9 cellular contexts compared by ENCODE assay signal in the genomic region with DNA sequence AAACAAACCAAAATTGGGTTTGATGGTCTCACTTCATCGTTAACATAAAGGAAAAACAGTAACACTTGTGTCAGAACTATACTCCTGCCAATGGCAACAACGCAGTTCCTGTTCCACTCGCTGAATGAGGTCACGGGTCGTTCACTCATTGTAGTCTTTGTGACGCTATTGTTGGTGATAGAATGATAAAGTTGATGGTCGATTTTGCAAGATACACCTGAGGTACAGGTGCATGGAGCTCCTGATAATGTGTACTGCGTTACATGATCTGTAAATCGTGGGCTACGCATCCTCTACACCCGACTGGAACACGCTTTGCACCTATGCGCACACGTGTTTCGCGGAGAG. TPM values are rescaled to one million over a fixed set of nuclear protein-coding genes. Genes with fewer than 3 reads are reported as not detected.
DNase-seq lines count a peak whose midpoint lies in the region; ATAC-seq, FAIRE-seq and TF ChIP-seq lines count a peak whose summit lies in the region.
"Had no signal": no experiment of that assay in that cellular context is flagged by ENCODE, and none has a peak within 500 bp of the region (broad histone marks: within the 10 kb centered on the region; RNA-seq: fewer than 3 reads in every experiment).

No MANE protein-coding gene starts in this region.

- H3K4me3 ChIP-seq in BLaER1 treated with 17β-estradiol and CSF1 and Interleukin-3, amounts not matched to agents 10 nM and 100 nM = peak overlapping the region; percentile 70 to 91 (median 82)
- peak overlapping the region; percentile 89 for H3K4me3 ChIP-seq in fibroblast of the aortic adventitia (ENCODE audit: low read depth, low read length)

- peak; percentile 10 for DNase-seq in T follicular helper cell (ENCODE audit: low read depth)
- DNase-seq in fibroblast of the aortic adventitia (ENCODE audit: low read depth) = peak; percentile 47
- DNase-seq in pulmonary artery endothelial cell (ENCODE audit: low read depth, low spot score) = peak; percentile 66
- no peak for DNase-seq in urothelium cell line (ENCODE audit: low spot score)
- DNase-seq in effector CD4-positive, alpha-beta T cell = no peak
- no peak for DNase-seq in NCI-H1417 treated with DMSO at 0.1 percent for 48 hours (lab: John Stamatoyannopoulos, UW)

- TF ChIP-seq CTCF in fibroblast of the aortic adventitia (IDR thresholded peaks at IDR 0.05; ENCODE audit: insufficient read depth, low read length) = no peak

- peak overlapping the region; percentile 80 to 92 (median 88); a peak in 21 of 22 replicates for H3K9ac ChIP-seq in BLaER1 treated with 17β-estradiol and CSF1 and Interleukin-3, amounts not matched to agents 10 nM and 100 nM

- peak overlapping the region; percentile 88 to 98 (median 92) for H3K4me2 ChIP-seq in BLaER1 treated with 17β-estradiol and CSF1 and Interleukin-3, amounts not matched to agents 10 nM and 100 nM

- no peaks in the 10 kb centered on the region for H4K20me1 ChIP-seq in BLaER1 treated with 17β-estradiol and CSF1 and Interleukin-3, amounts not matched to agents 10 nM and 100 nM

- no peaks in the 10 kb centered on the region for H3K9me3 ChIP-seq in BLaER1 treated with 17β-estradiol and CSF1 and Interleukin-3, amounts not matched to agents 10 nM and 100 nM (replicated peaks in 1 of 11)

- no peak for FAIRE-seq in urothelium cell line (lab: Jason Lieb, UNC)

- peak; percentile 4 for ATAC-seq in GM21390 (IDR thresholded peaks at IDR 0.05; ENCODE audit: unreplicated experiment)

- H3K27ac ChIP-seq in BLaER1 treated with 17β-estradiol and CSF1 and Interleukin-3, amounts not matched to agents 10 nM and 100 nM = peak overlapping the region in 10 of 11 experiments; percentile 61 to 90 (median 85); a peak in 16 of 22 replicates

- H3K4me1 ChIP-seq in BLaER1 treated with 17β-estradiol and CSF1 and Interleukin-3, amounts not matched to agents 10 nM and 100 nM = peaks cover 14 to 49% (median 40%) of the 10 kb centered on the region in 10 experiments

- H3K27me3 ChIP-seq in BLaER1 treated with 17β-estradiol and CSF1 and Interleukin-3, amounts not matched to agents 10 nM and 100 nM = no peaks in the 10 kb centered on the region

- H3K36me3 ChIP-seq in BLaER1 treated with 17β-estradiol and CSF1 and Interleukin-3, amounts not matched to agents 10 nM and 100 nM = peaks cover 0 to 7% (median under 1%) of the 10 kb centered on the region in 11 experiments; a peak in 3 of 22 replicates

RNA-seq across cellular contexts. Expression of gene CENPS, which starts 0.4 kb away (rescaled TPM):
- total RNA-seq in fibroblast of the aortic adventitia (ENCODE audit: low replicate concordance) = 11.0 and 25.8 TPM in 2 replicates
- total RNA-seq in pulmonary artery endothelial cell = 11.1 and 13.8 TPM in 2 replicates

RNA-seq across cellular contexts. Expression of gene CORT, which starts 20.0 kb away (rescaled TPM):
- total RNA-seq in fibroblast of the aortic adventitia (ENCODE audit: low replicate concordance) (0.36 TPM in 1 of 2 replicates, not detected in the other), pulmonary artery endothelial cell (0.13 TPM in 1 of 2 replicates, not detected in the other)
- total RNA-seq: HT1080 had no signal

RNA-seq across cellular contexts. Expression of gene PGD, which starts 31.0 kb away (rescaled TPM):
- total RNA-seq in fibroblast of the aortic adventitia (ENCODE audit: low replicate concordance) (108 and 494 TPM in 2 replicates), pulmonary artery endothelial cell (286 and 352 TPM in 2 replicates)

RNA-seq across cellular contexts. Expression of gene DFFA, which starts 42.5 kb away (rescaled TPM):
- 23.1 and 36.6 TPM in 2 replicates for total RNA-seq in fibroblast of the aortic adventitia (ENCODE audit: low replicate concordance)
- total RNA-seq in pulmonary artery endothelial cell = 78.3 and 82.2 TPM in 2 replicates

RNA-seq across cellular contexts. Expression of gene PEX14, which starts 44.9 kb away (rescaled TPM):
- total RNA-seq in fibroblast of the aortic adventitia (ENCODE audit: low replicate concordance) (8.3 and 12.2 TPM in 2 replicates), pulmonary artery endothelial cell (13.3 and 15.4 TPM in 2 replicates)

Comparison
In these comparisons a context has a peak if more than half of its experiments do, and no peak if none do; other contexts are left out.
1. DNase-seq: peak in T follicular helper cell (single experiment), fibroblast of the aortic adventitia (single experiment) and pulmonary artery endothelial cell (single experiment); none in urothelium cell line (single experiment), effector CD4-positive, alpha-beta T cell (single experiment) and NCI-H1417 treated with DMSO at 0.1 percent for 48 hours (single experiment).